9 cellular contexts compared by ENCODE assay signal in genomic region chr3:111073186-111073585, GRCh38. TPM values are rescaled to one million over a fixed set of nuclear protein-coding genes. Genes with fewer than 3 reads are reported as not detected.
A peak's percentile ranks its signal among the peaks of the same experiment; 100 is the strongest.
DNase-seq lines count a peak whose midpoint lies in the region; ATAC-seq, FAIRE-seq and TF ChIP-seq lines count a peak whose summit lies in the region.
"Had no signal": no experiment of that assay in that cellular context is flagged by ENCODE, and none has a peak within 500 bp of the region (broad histone marks: within the 10 kb centered on the region; RNA-seq: fewer than 3 reads in every experiment).

No MANE protein-coding gene starts in this region.

- H3K27me3 ChIP-seq in heart left ventricle (peaks cover 0 to 18% (median 0%) of the 10 kb centered on the region in 9 donors), right atrium auricular region (no peaks in the 10 kb centered on the region), brain microvascular endothelial cell (replicated peaks) (no peaks in the 10 kb centered on the region)

- peak overlapping the region; percentile 70 for H3K4me3 Mint-ChIP-seq in memory B cell

- H3K9me3 Mint-ChIP-seq in memory B cell = no peaks in the 10 kb centered on the region

- in situ Hi-C loops in brain microvascular endothelial cell (cut with HindIII; ENCODE audit: low pct_ligation_motif_present, low sequenced_read_pairs) = no loop called here

- no peak for TF ChIP-seq POLR2A in heart left ventricle (IDR thresholded peaks at IDR 0.05)

- H3K27ac Mint-ChIP-seq in memory B cell = no peak overlapping the region

- intact Hi-C loops in heart left ventricle (cut with DNase I) = loop anchor here in 1 of 10 donors (10.0 kb wide), 1 partner anchor 1338 kb away; no protein-coding TSS in a partner anchor

- H3K4me1 ChIP-seq in heart left ventricle (peaks cover 0 to 27% (median 15%) of the 10 kb centered on the region in 12 donors), right atrium auricular region (peaks cover 0 to 24% of the 10 kb centered on the region in 2 donors)

- H3K4me3 ChIP-seq in heart left ventricle (peak overlapping the region in 11 of 12 donors; percentile 76 to 97 (median 86)), right atrium auricular region (peak overlapping the region in 1 of 2 donors; percentile 94), brain microvascular endothelial cell (ENCODE audit: low read depth, low read length) (peak overlapping the region; percentile 86)

- H3K36me3 ChIP-seq in heart left ventricle = no peaks in the 10 kb centered on the region
- H3K36me3 ChIP-seq in right atrium auricular region = no peaks in the 10 kb centered on the region
- no peaks in the 10 kb centered on the region for H3K36me3 ChIP-seq in brain microvascular endothelial cell (replicated peaks)

- peaks cover 3% of the 10 kb centered on the region for H3K36me3 Mint-ChIP-seq in memory B cell

- no peak for FAIRE-seq in urothelium cell line (lab: Jason Lieb, UNC)
- FAIRE-seq: colon had no signal

- no peak for TF ChIP-seq CTCF in heart left ventricle (IDR thresholded peaks at IDR 0.05)
- TF ChIP-seq CTCF in right atrium auricular region (IDR thresholded peaks at IDR 0.05) = no peak
- TF ChIP-seq CTCF in brain microvascular endothelial cell (IDR thresholded peaks at IDR 0.05; ENCODE audit: low read depth, low read length, missing control alignments) = no peak

- H3K27me3 Mint-ChIP-seq in memory B cell = peaks cover 26% of the 10 kb centered on the region

- ATAC-seq in heart left ventricle (no peak), memory B cell (ENCODE audit: low read depth) (no peak), HG02885 (IDR thresholded peaks at IDR 0.05; ENCODE audit: poor library complexity, unreplicated experiment) (no peak)

- H3K27ac ChIP-seq in heart left ventricle (no peak overlapping the region), right atrium auricular region (no peak overlapping the region), brain microvascular endothelial cell (peak overlapping the region; percentile 82)

- 55 to 69% (median 69%) methylated on average over 5 of the region's 5 CpGs for WGBS in heart left ventricle, 4 donors

- H3K4me1 Mint-ChIP-seq in memory B cell = peaks cover 23% of the 10 kb centered on the region

- no peaks in the 10 kb centered on the region for H3K9me3 ChIP-seq in heart left ventricle
- no peaks in the 10 kb centered on the region for H3K9me3 ChIP-seq in right atrium auricular region

- DNase-seq in heart left ventricle = no peak
- DNase-seq in right atrium auricular region (ENCODE audit: low spot score) = no peak
- DNase-seq in brain microvascular endothelial cell = peak; percentile 20
- no peak for DNase-seq in memory B cell (ENCODE audit: low spot score in 2 of 2)
- peak; percentile 14 for DNase-seq in urothelium cell line (ENCODE audit: low spot score)
- DNase-seq in NCI-H2196 (lab: John Stamatoyannopoulos, UW; ENCODE audit: unreplicated experiment) = no peak
- no peak for DNase-seq in T1000 (lab: John Stamatoyannopoulos, UW)

RNA-seq across cellular contexts. Expression of gene NECTIN3, which starts 1.6 kb away (rescaled TPM):
- total RNA-seq in heart left ventricle (10 to 100 TPM in 4 of 9 donors, 1 to 10 TPM in 5; 5.0 to 13.8 (median 9.3) TPM), right atrium auricular region (10 to 100 TPM in 1 of 2 donors, 1 to 10 TPM in 1; 8.8 to 16.6 TPM)
- 1 to 10 TPM; 1.8 to 8.8 TPM for polyA plus RNA-seq in heart left ventricle

Comparison
In these comparisons a context has a peak if more than half of its experiments do, and no peak if none do; other contexts are left out.
1. DNase-seq: peak in brain microvascular endothelial cell (single experiment) and urothelium cell line (single experiment); none in heart left ventricle (0 of 5), right atrium auricular region (single experiment), memory B cell (0 of 2), NCI-H2196 (single experiment) and T1000 (single experiment).